Comparison of ENCODE assay signal across 9 cellular contexts in the genomic region with DNA sequence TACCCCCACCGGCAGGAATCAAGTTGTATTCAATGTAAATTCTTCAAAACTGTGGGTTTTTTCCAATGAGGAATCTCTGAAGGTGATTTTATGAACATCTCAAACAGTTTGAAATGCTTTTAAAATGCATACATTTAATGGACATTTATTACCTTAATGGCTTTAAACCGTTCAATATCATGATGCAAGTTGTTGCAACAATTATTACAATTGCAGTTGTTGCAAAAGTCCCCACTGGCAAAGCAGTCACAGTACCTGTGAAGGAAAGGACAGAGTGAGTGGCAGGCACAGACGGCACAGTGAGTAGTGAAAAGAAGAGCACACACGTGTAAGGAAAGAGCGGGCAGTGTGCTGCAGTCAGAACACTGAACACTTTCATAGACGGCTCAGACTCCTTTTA. TPM values are rescaled to one million over a fixed set of nuclear protein-coding genes. Genes with fewer than 3 reads are reported as not detected.
"Had no signal": no experiment of that assay in that cellular context is flagged by ENCODE, and none has a peak within 500 bp of the region (broad histone marks: within the 10 kb centered on the region; RNA-seq: fewer than 3 reads in every experiment).

No MANE protein-coding gene starts in this region.

- H3K4me3 ChIP-seq: GM23248 had no signal

- DNase-seq: GM23248, GOT3, H9, HCEC 1CT, IMR-90, KBM-7 had no signal

- H3K9ac ChIP-seq: GM23248, KMS-11 had no signal

- FAIRE-seq: H54 had no signal

- H2AFZ ChIP-seq: GM23248 had no signal

- H3K4me2 ChIP-seq: KMS-11 had no signal

- H3K4me3 Mint-ChIP-seq: H9 had no signal

- H3K27ac ChIP-seq: GM23248, KMS-11 had no signal

RNA-seq across cellular contexts. Expression of a gene that starts 31.3 kb away (rescaled TPM):
- total RNA-seq: HT-29, IMR-90 had no signal

RNA-seq across cellular contexts. Expression of a gene that starts 35.6 kb away (rescaled TPM):
- total RNA-seq: GM23248 had no signal
